In the genomic region with DNA sequence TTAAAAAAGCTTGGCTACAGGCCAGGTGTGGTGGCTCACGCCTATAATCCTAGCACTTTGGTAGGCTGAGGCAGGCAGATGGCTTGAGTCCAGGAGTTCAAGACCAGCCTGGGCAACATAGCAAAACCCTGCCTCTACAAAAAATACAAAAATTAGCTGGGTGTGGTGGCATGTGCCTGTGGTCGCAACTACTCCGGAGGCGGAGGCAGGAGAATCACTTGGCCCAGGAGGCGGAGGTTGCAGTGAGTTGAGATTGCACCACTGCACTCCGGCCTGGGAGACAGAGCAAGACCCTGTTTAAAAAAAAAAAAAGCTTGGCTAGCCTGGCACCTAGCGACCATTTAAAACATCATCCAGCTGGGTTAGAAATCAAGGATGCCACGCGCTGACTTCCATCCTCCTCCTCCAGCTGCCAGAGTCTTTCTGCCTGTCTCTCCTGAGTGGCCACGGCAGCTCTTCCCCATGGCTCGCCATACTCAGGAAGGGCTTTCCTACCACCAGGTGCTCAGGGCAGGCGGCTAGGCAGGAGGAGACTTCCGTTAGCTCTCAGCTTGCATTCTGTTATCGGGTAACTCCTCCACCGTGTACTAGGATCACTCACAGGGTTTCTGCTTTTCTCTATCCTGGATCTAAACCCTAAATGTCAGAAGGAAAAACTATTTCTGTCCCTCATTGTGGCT, we compare ENCODE assay signal across 2 cellular contexts.
TF ChIP-seq lines count a peak whose summit lies in the region.

No MANE protein-coding gene starts in this region.

TF ChIP-seq in IMR-90, 13 proteins besides CTCF, POLR2A, EP300 and RAD21 (continued from another document):
- TF ChIP-seq, protein P1, sequence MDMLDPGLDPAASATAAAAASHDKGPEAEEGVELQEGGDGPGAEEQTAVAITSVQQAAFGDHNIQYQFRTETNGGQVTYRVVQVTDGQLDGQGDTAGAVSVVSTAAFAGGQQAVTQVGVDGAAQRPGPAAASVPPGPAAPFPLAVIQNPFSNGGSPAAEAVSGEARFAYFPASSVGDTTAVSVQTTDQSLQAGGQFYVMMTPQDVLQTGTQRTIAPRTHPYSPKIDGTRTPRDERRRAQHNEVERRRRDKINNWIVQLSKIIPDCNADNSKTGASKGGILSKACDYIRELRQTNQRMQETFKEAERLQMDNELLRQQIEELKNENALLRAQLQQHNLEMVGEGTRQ (IDR thresholded peaks at IDR 0.05; ENCODE audit: low read depth, low read length) = no peak
- TF ChIP-seq, protein P2, sequence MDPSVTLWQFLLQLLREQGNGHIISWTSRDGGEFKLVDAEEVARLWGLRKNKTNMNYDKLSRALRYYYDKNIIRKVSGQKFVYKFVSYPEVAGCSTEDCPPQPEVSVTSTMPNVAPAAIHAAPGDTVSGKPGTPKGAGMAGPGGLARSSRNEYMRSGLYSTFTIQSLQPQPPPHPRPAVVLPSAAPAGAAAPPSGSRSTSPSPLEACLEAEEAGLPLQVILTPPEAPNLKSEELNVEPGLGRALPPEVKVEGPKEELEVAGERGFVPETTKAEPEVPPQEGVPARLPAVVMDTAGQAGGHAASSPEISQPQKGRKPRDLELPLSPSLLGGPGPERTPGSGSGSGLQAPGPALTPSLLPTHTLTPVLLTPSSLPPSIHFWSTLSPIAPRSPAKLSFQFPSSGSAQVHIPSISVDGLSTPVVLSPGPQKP (IDR thresholded peaks at IDR 0.05; ENCODE audit: borderline replicate concordance, low read depth, low read length) = no peak
- TF ChIP-seq NFE2L2 (IDR thresholded peaks at IDR 0.05; ENCODE audit: low read depth, low read length) = no peak
- TF ChIP-seq CHD1 (IDR thresholded peaks at IDR 0.05; ENCODE audit: low read depth, low read length) = no peak
- TF ChIP-seq MAZ (IDR thresholded peaks at IDR 0.05; ENCODE audit: borderline replicate concordance, low read depth, low read length) = no peak
- no peak for TF ChIP-seq RFX5 (IDR thresholded peaks at IDR 0.05; ENCODE audit: low read depth, low read length)
- no peak for TF ChIP-seq MXI1 (IDR thresholded peaks at IDR 0.05; ENCODE audit: borderline replicate concordance, low read depth, low read length)
- TF ChIP-seq FOS (IDR thresholded peaks at IDR 0.05; ENCODE audit: low read depth, low read length) = no peak
- no peak for TF ChIP-seq CEBPB (IDR thresholded peaks at IDR 0.05; ENCODE audit: low read depth, low read length)

TF ChIP-seq in WTC11, 78 proteins besides CTCF, POLR2A, EP300 and RAD21:
- TF ChIP-seq, protein P3, sequence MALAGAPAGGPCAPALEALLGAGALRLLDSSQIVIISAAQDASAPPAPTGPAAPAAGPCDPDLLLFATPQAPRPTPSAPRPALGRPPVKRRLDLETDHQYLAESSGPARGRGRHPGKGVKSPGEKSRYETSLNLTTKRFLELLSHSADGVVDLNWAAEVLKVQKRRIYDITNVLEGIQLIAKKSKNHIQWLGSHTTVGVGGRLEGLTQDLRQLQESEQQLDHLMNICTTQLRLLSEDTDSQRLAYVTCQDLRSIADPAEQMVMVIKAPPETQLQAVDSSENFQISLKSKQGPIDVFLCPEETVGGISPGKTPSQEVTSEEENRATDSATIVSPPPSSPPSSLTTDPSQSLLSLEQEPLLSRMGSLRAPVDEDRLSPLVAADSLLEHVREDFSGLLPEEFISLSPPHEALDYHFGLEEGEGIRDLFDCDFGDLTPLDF (CRISPR knock-in tag; IDR thresholded peaks at IDR 0.05) = no peak
- TF ChIP-seq, protein P4, sequence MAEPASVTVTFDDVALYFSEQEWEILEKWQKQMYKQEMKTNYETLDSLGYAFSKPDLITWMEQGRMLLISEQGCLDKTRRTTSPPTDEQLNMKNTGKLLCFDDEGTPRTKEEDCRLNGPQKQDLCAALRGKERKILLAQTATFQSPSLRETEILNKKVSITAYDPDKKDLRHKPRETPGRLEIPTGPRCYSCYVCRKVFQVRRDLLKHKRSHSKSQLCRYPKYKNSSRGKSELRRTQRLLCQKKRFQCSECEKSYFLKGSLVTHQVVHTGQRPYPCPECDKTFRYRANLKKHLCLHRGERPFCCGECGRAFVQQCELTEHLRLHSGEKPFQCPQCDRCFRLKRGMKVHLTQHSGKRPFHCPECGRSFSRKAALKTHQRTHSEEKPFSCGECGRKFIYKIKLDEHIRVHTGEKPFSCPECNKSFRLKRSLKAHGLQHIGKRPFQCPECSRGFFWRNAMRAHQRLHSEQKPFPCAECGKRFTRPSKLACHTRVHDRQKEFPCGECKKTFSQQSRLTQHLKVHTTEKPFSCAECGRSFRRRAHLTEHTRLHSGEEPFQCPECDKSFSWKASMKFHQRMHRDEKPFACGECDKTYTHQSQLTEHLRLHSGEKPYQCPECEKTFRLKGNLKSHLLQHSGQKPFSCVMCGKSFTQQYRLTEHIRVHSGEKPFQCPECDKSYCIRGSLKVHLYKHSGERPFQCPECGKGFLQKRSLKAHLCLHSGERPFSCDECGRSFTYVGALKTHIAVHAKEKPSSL (CRISPR knock-in tag; conservative IDR thresholded peaks at IDR 0.05) = no peak
- TF ChIP-seq HMGXB4 (CRISPR knock-in tag; IDR thresholded peaks at IDR 0.05) = no peak
- no peak for TF ChIP-seq STAT6 (CRISPR knock-in tag; conservative IDR thresholded peaks at IDR 0.05; ENCODE audit: low read depth)
- no peak for TF ChIP-seq ZMAT4 (CRISPR knock-in tag; IDR thresholded peaks at IDR 0.05)
- no peak for TF ChIP-seq ZNF232 (CRISPR knock-in tag; IDR thresholded peaks at IDR 0.05)
- TF ChIP-seq NFATC4 (CRISPR knock-in tag; IDR thresholded peaks at IDR 0.05) = no peak
- no peak for TF ChIP-seq JAZF1 (CRISPR knock-in tag; IDR thresholded peaks at IDR 0.05)
- no peak for TF ChIP-seq HMGA2 (CRISPR knock-in tag; IDR thresholded peaks at IDR 0.05)
